In genomic region chr1:173868266-173869107, GRCh38 we compare ENCODE assay signal across 1 cellular context.
TF ChIP-seq lines count a peak whose summit lies in the region.

Gene ZBTB37 (plus strand): TSS chr1:173868380. CDS start chr1:173870226, 1,846 bp downstream.

TF ChIP-seq in K562, 482 proteins besides CTCF, POLR2A, EP300 and RAD21 (continued from another document and continues in another):
- TF ChIP-seq ETV6 (IDR thresholded peaks at IDR 0.05; ENCODE audit: borderline replicate concordance in 1 of 2, low read depth in 2 of 2, low read length in 1 of 2) (peak; percentile 94 to 96; a peak in 3 of 4 replicates), ETV6 (CRISPR knock-in tag; IDR thresholded peaks at IDR 0.05; ENCODE audit: borderline replicate concordance) (no peak), FOSL1 (tag; conservative IDR thresholded peaks at IDR 0.05) (0 out of 2 replicates have a peak, but pooled peaks have one; percentile 9), ARHGAP35 (IDR thresholded peaks at IDR 0.05; ENCODE audit: partially characterized antibody) (no peak), ZKSCAN1 (IDR thresholded peaks at IDR 0.05; ENCODE audit: low read depth, low read length) (no peak), PHTF2 (CRISPR knock-in tag; IDR thresholded peaks at IDR 0.05) (no peak), ZNF41 (CRISPR knock-in tag; conservative IDR thresholded peaks at IDR 0.05) (no peak), E2F6 (IDR thresholded peaks at IDR 0.05; ENCODE audit: borderline replicate concordance in 1 of 2, extremely low read depth in 1 of 2, insufficient read depth in 1 of 2, insufficient read length in 1 of 2, low read depth in 1 of 2, low read length in 1 of 2, poor library complexity in 1 of 2, severe bottlenecking in 1 of 2) (peak; percentile 5 to 74), TRIM24 (IDR thresholded peaks at IDR 0.05) (peak in 1 of 2 experiments; percentile 48; a peak in 2 of 4 replicates), EWSR1 (IDR thresholded peaks at IDR 0.05; ENCODE audit: borderline replicate concordance, low read depth, partially characterized antibody) (no peak), NKRF (IDR thresholded peaks at IDR 0.05; ENCODE audit: borderline replicate concordance) (peak; percentile 91), SMAD1 (IDR thresholded peaks at IDR 0.05; ENCODE audit: low read depth, low read length, partially characterized antibody) (no peak), ZNF23 (CRISPR knock-in tag; IDR thresholded peaks at IDR 0.05) (no peak), ZNF707 (CRISPR knock-in tag; conservative IDR thresholded peaks at IDR 0.05) (no peak), ZNF609 (CRISPR knock-in tag; IDR thresholded peaks at IDR 0.05; ENCODE audit: borderline replicate concordance) (no peak), NFE2 (IDR thresholded peaks at IDR 0.05; ENCODE audit: low read depth) (no peak), KLF13 (tag; IDR thresholded peaks at IDR 0.05; ENCODE audit: borderline replicate concordance, low read depth) (peak; percentile 91), ZBTB33 (CRISPR knock-in tag; IDR thresholded peaks at IDR 0.05) (no peak; the same call in 1 of the 2 replicates), EGR1 (conservative IDR thresholded peaks at IDR 0.05) (peak; percentile 92), BDP1 (IDR thresholded peaks at IDR 0.05; ENCODE audit: insufficient read depth, insufficient read length) (no peak), CTBP1 (IDR thresholded peaks at IDR 0.05; ENCODE audit: borderline replicate concordance) (peak; percentile 97), BRF1 (IDR thresholded peaks at IDR 0.05; ENCODE audit: borderline replicate concordance, extremely low read depth, insufficient read length) (no peak), MECOM (CRISPR knock-in tag; IDR thresholded peaks at IDR 0.05) (0 out of 2 replicates have a peak, but pooled peaks have one; percentile 37), HES1 (IDR thresholded peaks at IDR 0.05; ENCODE audit: low read depth) (no peak), ZNF586 (CRISPR knock-in tag; conservative IDR thresholded peaks at IDR 0.05) (no peak), ZNF644 (tag; IDR thresholded peaks at IDR 0.05; ENCODE audit: low read depth) (0 out of 2 replicates have a peak, but pooled peaks have one; percentile 33), NFE2L1 (tag; IDR thresholded peaks at IDR 0.05; ENCODE audit: borderline replicate concordance, low read depth) (no peak), PHF21A (IDR thresholded peaks at IDR 0.05; ENCODE audit: borderline replicate concordance, low read depth) (no peak), ZNF589 (CRISPR knock-in tag; IDR thresholded peaks at IDR 0.05; ENCODE audit: low read depth) (no peak), ARID3B (CRISPR knock-in tag; IDR thresholded peaks at IDR 0.05; ENCODE audit: borderline replicate concordance) (no peak), PYGO2 (tag; IDR thresholded peaks at IDR 0.05) (no peak), CHCHD3 (CRISPR knock-in tag; IDR thresholded peaks at IDR 0.05) (no peak), SMARCC2 (IDR thresholded peaks at IDR 0.05; ENCODE audit: low read depth) (peak; percentile 62; the same call in 1 of the 2 replicates), PTRF (tag; IDR thresholded peaks at IDR 0.05) (no peak), HDAC2 (IDR thresholded peaks at IDR 0.05) (peak; percentile 63), HIVEP1 (CRISPR knock-in tag; IDR thresholded peaks at IDR 0.05) (peak; percentile 81), NR0B1 (IDR thresholded peaks at IDR 0.05; ENCODE audit: partially characterized antibody) (no peak)
- TF ChIP-seq, protein P1, sequence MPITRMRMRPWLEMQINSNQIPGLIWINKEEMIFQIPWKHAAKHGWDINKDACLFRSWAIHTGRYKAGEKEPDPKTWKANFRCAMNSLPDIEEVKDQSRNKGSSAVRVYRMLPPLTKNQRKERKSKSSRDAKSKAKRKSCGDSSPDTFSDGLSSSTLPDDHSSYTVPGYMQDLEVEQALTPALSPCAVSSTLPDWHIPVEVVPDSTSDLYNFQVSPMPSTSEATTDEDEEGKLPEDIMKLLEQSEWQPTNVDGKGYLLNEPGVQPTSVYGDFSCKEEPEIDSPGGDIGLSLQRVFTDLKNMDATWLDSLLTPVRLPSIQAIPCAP (CRISPR knock-in tag; IDR thresholded peaks at IDR 0.05; ENCODE audit: borderline replicate concordance): no peak
- TF ChIP-seq, protein P2, sequence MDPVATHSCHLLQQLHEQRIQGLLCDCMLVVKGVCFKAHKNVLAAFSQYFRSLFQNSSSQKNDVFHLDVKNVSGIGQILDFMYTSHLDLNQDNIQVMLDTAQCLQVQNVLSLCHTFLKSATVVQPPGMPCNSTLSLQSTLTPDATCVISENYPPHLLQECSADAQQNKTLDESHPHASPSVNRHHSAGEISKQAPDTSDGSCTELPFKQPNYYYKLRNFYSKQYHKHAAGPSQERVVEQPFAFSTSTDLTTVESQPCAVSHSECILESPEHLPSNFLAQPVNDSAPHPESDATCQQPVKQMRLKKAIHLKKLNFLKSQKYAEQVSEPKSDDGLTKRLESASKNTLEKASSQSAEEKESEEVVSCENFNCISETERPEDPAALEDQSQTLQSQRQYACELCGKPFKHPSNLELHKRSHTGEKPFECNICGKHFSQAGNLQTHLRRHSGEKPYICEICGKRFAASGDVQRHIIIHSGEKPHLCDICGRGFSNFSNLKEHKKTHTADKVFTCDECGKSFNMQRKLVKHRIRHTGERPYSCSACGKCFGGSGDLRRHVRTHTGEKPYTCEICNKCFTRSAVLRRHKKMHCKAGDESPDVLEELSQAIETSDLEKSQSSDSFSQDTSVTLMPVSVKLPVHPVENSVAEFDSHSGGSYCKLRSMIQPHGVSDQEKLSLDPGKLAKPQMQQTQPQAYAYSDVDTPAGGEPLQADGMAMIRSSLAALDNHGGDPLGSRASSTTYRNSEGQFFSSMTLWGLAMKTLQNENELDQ (CRISPR knock-in tag; IDR thresholded peaks at IDR 0.05; ENCODE audit: borderline replicate concordance): no peak
- TF ChIP-seq, protein P3, sequence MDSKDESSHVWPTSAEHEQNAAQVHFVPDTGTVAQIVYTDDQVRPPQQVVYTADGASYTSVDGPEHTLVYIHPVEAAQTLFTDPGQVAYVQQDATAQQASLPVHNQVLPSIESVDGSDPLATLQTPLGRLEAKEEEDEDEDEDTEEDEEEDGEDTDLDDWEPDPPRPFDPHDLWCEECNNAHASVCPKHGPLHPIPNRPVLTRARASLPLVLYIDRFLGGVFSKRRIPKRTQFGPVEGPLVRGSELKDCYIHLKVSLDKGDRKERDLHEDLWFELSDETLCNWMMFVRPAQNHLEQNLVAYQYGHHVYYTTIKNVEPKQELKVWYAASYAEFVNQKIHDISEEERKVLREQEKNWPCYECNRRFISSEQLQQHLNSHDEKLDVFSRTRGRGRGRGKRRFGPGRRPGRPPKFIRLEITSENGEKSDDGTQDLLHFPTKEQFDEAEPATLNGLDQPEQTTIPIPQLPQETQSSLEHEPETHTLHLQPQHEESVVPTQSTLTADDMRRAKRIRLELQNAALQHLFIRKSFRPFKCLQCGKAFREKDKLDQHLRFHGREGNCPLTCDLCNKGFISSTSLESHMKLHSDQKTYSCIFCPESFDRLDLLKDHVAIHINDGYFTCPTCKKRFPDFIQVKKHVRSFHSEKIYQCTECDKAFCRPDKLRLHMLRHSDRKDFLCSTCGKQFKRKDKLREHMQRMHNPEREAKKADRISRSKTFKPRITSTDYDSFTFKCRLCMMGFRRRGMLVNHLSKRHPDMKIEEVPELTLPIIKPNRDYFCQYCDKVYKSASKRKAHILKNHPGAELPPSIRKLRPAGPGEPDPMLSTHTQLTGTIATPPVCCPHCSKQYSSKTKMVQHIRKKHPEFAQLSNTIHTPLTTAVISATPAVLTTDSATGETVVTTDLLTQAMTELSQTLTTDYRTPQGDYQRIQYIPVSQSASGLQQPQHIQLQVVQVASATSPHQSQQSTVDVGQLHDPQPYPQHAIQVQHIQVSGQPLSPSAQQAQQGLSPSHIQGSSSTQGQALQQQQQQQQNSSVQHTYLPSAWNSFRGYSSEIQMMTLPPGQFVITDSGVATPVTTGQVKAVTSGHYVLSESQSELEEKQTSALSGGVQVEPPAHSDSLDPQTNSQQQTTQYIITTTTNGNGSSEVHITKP (IDR thresholded peaks at IDR 0.05; ENCODE audit: partially characterized antibody): peak; percentile 60
